8 cellular contexts compared by ENCODE assay signal in genomic region chr11:107916671-107917241, GRCh38. TPM values are rescaled to one million over a fixed set of nuclear protein-coding genes. Genes with fewer than 3 reads are reported as not detected.
DNase-seq lines count a peak whose midpoint lies in the region; ATAC-seq and TF ChIP-seq lines count a peak whose summit lies in the region.

No MANE protein-coding gene starts in this region.

- H3K27ac ChIP-seq in colonic mucosa = no peak overlapping the region

- DNase-seq in NCI-H524 (lab: John Stamatoyannopoulos, UW) = peak; percentile 51 to 57
- no peak for DNase-seq in NCI-H524 treated with DMSO at 0.1 percent for 48 hours (lab: John Stamatoyannopoulos, UW)
- peak; percentile 64 for DNase-seq in SK-MEL-5 (ENCODE audit: low read depth, low spot score)
- DNase-seq in colonic mucosa = peak; percentile 32
- peak; percentile 4 for DNase-seq in retina
- no peak for DNase-seq in NCI-H2196 (lab: John Stamatoyannopoulos, UW; ENCODE audit: unreplicated experiment)
- no peak for DNase-seq in cerebellar nuclear complex (lab: John Stamatoyannopoulos, UW)

- no peaks in the 10 kb centered on the region for H3K27me3 ChIP-seq in colonic mucosa

- no peaks in the 10 kb centered on the region for H3K4me1 ChIP-seq in colonic mucosa

- peak; percentile 73 for ATAC-seq in HG02759 (IDR thresholded peaks at IDR 0.05; ENCODE audit: unreplicated experiment)

- no peak overlapping the region for H3K4me3 ChIP-seq in colonic mucosa

- TF ChIP-seq CTCF in colonic mucosa (IDR thresholded peaks at IDR 0.05) = peak; percentile 32

- intact Hi-C loops in colonic mucosa (cut with DNase I) = no loop called here

- no peaks in the 10 kb centered on the region for H3K9me3 ChIP-seq in colonic mucosa

- in situ Hi-C loops in SK-MEL-5 (cut with HindIII; ENCODE audit: low pct_unique_long_range_greater_than_20kb, low sequenced_read_pairs) = no loop called here

- H3K9ac ChIP-seq in colonic mucosa (ENCODE audit: low read depth in 2 of 2, low read length in 2 of 2) = no peak overlapping the region

- H3K36me3 ChIP-seq in colonic mucosa = no peaks in the 10 kb centered on the region

RNA-seq across cellular contexts. Expression of gene RAB39A, which starts 11.5 kb away (rescaled TPM):
- total RNA-seq in SK-MEL-5 (2014; rRNA removed; shearing (Covaris generic)) = 4.5 and 6.2 TPM in 2 replicates
- 1.9 and 3.3 TPM in 2 replicates for polyA plus RNA-seq in SK-MEL-5 (2015; cell fraction: cytosol; rRNA removed)
- 1.6 and 2.8 TPM in 2 replicates for polyA plus RNA-seq in SK-MEL-5 (2015; cell fraction: nucleus; rRNA removed)
- total RNA-seq in colonic mucosa = 1 to 10 TPM in 1 of 2 donors, under 1 TPM in 1; 0.77 to 1.2 TPM

RNA-seq across cellular contexts. Expression of gene SLC35F2, which starts 58.2 kb away (rescaled TPM):
- total RNA-seq in SK-MEL-5 (2014; rRNA removed; shearing (Covaris generic)) = 37.8 and 46.5 TPM in 2 replicates
- polyA plus RNA-seq in SK-MEL-5 (2015; cell fraction: cytosol; rRNA removed) = 25.7 and 29.2 TPM in 2 replicates
- polyA plus RNA-seq in SK-MEL-5 (2015; cell fraction: nucleus; rRNA removed) = 9.1 and 20.8 TPM in 2 replicates
- 10 to 100 TPM; 26.3 to 31.9 TPM for total RNA-seq in colonic mucosa

Comparison
In these comparisons a context has a peak if more than half of its experiments do, and no peak if none do; other contexts are left out.
1. DNase-seq: peak in NCI-H524 (2 of 2), SK-MEL-5 (single experiment), colonic mucosa (single experiment) and retina (single experiment); none in NCI-H524 treated with DMSO at 0.1 percent for 48 hours (single experiment), NCI-H2196 (single experiment) and cerebellar nuclear complex (0 of 2).